Comparison of ENCODE assay signal across 28 cellular contexts in the genomic region with DNA sequence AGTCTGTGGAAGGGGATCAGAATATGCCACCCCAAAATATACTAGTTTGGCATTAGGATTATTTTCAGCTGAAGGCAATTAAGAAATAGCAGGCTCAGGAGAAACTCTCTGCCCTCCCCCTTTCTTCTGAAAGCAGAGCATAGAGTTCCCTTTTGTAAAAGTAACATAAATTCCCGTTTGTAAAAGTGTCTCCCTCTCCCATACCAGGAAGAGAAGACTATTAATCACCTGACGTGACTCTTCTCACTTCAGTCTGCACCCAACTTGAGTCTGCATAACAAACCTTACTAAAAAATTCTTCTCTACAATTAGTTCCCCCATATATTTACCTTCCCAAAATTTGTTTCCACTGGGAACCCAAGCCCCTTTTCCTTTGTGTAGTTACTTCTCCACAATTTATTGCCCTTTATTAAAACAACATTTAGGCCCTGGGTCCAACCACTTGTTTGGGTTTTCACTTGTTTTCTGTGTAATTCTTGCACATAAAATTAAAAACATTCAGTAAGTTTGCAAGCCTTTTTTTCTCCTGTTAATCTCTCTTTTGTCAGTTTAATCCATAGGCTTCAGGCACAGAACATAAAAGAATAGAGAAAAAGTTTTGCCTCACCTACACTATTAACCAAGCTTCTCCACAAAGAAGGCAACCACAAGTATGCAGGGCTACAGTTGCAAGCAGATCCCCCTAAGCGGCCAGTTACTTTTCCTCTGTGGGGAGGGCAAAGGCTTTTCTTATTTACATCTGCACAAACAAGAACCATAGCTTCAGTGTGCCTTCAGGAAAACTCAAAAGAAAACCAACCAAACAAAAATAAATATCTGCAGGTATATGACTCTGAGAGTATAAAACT.
DNase-seq lines count a peak whose midpoint lies in the region; ATAC-seq and TF ChIP-seq lines count a peak whose summit lies in the region.
"Had no signal": no experiment of that assay in that cellular context is flagged by ENCODE, and none has a peak within 500 bp of the region (broad histone marks: within the 10 kb centered on the region; RNA-seq: fewer than 3 reads in every experiment).

No MANE protein-coding gene starts in this region.

- H3K4me1 ChIP-seq in muscle layer of colon (ENCODE audit: insufficient read depth, low read length): peaks cover 9% of the 10 kb centered on the region
- H3K4me1 ChIP-seq: right atrium auricular region, vagina had no signal

- POLR2A ChIA-PET in WTC11 (lab: Charles Lee): no interaction called here

- H3K27me3 Mint-ChIP-seq in WTC11 (ENCODE audit: low read depth) (no peaks in the 10 kb centered on the region; the same call in none of the 2 replicates), T-helper 17 cell (peaks cover 14% of the 10 kb centered on the region)
- H3K27me3 Mint-ChIP-seq: activated B cell treated with CpG ODN at 0.5 μM for 24 hours had no signal

- H3K36me3 Mint-ChIP-seq in WTC11 (no peaks in the 10 kb centered on the region), T-helper 17 cell (ENCODE audit: low read depth) (no peaks in the 10 kb centered on the region)
- H3K36me3 Mint-ChIP-seq: activated CD8-positive, alpha-beta memory T cell treated with anti-CD3 and anti-CD28 coated beads, Interleukin-2, amount 10 ng/mL, durations not matched to agents 7 days and 5 days; CD8-positive, alpha-beta memory T cell; naive thymus-derived CD4-positive, alpha-beta T cell had no signal

- intact Hi-C loops in left cardiac atrium (cut with DNase I): no loop called here

- peak; percentile 49 for DNase-seq in CD1c-positive myeloid dendritic cell (ENCODE audit: extremely low spot score)
- DNase-seq in WTC11 (ENCODE audit: low spot score): no peak
- no peak for DNase-seq in substantia nigra (lab: John Stamatoyannopoulos, UW)
- DNase-seq in T-helper 17 cell: no peak
- DNase-seq in NCI-H1694 treated with DMSO at 0.1 percent for 48 hours (lab: John Stamatoyannopoulos, UW): no peak
- no peak for DNase-seq in left cardiac atrium
- DNase-seq: activated B cell treated with CpG ODN at 0.5 μM for 24 hours; activated CD8-positive, alpha-beta memory T cell treated with anti-CD3 and anti-CD28 coated beads, Interleukin-2, amount 10 ng/mL, durations not matched to agents 7 days and 5 days; activated naive CD4-positive, alpha-beta T cell treated with Interleukin-2 at 50 U/mL for 16 hours; activated T-cell treated with anti-CD3 and anti-CD28 coated beads, Interleukin-2, amount 50 U/mL, for 48 hours; CD8-positive, alpha-beta memory T cell; DMS153; GM23248; HFFc6; left lung; naive thymus-derived CD4-positive, alpha-beta T cell; NCI-H1048; NCI-H187 treated with DMSO at 0.1 percent for 48 hours; NCI-H526; ovary; Peyer's patch; SHP77 treated with DMSO at 0.1 percent for 48 hours; stimulated activated CD4-positive, alpha-beta T cell treated with anti-CD3 and anti-CD28 coated beads, Interleukin-2, amount 100 ng/mL, for 48 hours had no signal

- H3K36me3 ChIP-seq in muscle layer of colon (ENCODE audit: insufficient read depth, low read length): no peaks in the 10 kb centered on the region
- H3K36me3 ChIP-seq: left lung, ovary, Peyer's patch, right atrium auricular region, vagina had no signal

- no peak overlapping the region for H3K4me3 ChIP-seq in muscle layer of colon (ENCODE audit: low read depth in 1 of 2, low read length in 2 of 2)
- H3K4me3 ChIP-seq: GM23248, hepatocyte, left lung, ovary, Peyer's patch, right atrium auricular region, vagina had no signal

- H3K4me1 Mint-ChIP-seq in WTC11 (peaks cover 18% of the 10 kb centered on the region), T-helper 17 cell (peaks cover 3% of the 10 kb centered on the region)
- H3K4me1 Mint-ChIP-seq: activated CD8-positive, alpha-beta memory T cell treated with anti-CD3 and anti-CD28 coated beads, Interleukin-2, amount 10 ng/mL, durations not matched to agents 7 days and 5 days had no signal

- H3K9me3 ChIP-seq in muscle layer of colon (ENCODE audit: low read length) (no peaks in the 10 kb centered on the region), T-helper 17 cell (ENCODE audit: control insufficient read depth, low read length, poor library complexity, severe bottlenecking) (no peaks in the 10 kb centered on the region)
- H3K9me3 ChIP-seq: left lung, ovary, Peyer's patch, right atrium auricular region, vagina had no signal

- H3K27me3 ChIP-seq in muscle layer of colon (ENCODE audit: control insufficient read depth in 1 of 2, insufficient read depth in 2 of 2, low read length in 2 of 2): no peaks in the 10 kb centered on the region
- H3K27me3 ChIP-seq: hepatocyte, left lung, ovary, Peyer's patch, right atrium auricular region, vagina had no signal

- ATAC-seq in WTC11: no peak; the same call in 1 of the 2 replicates
- ATAC-seq in T-helper 17 cell: no peak
- no peak for ATAC-seq in GM19324 (IDR thresholded peaks at IDR 0.05; ENCODE audit: low FRiP score, unreplicated experiment)
- ATAC-seq in left cardiac atrium: no peak
- ATAC-seq: activated CD8-positive, alpha-beta memory T cell treated with anti-CD3 and anti-CD28 coated beads, Interleukin-2, amount 10 ng/mL, durations not matched to agents 7 days and 5 days; left lung; naive thymus-derived CD4-positive, alpha-beta T cell had no signal

- H3K27ac ChIP-seq in muscle layer of colon (ENCODE audit: low read depth, low read length) (peak overlapping the region; percentile 7), substantia nigra (ENCODE audit: low read depth, low read length, poor library complexity, severe bottlenecking) (peak overlapping the region; percentile 7)
- H3K27ac ChIP-seq: GM23248, hepatocyte, ovary, right atrium auricular region, vagina had no signal

- no peak for TF ChIP-seq CTCF in WTC11 (IDR thresholded peaks at IDR 0.05)

- CTCF ChIA-PET in WTC11 (lab: Charles Lee): no interaction called here

- H3K9ac ChIP-seq in muscle layer of colon (ENCODE audit: low read length): no peak overlapping the region
- H3K9ac ChIP-seq: GM23248 had no signal

- H3K27ac Mint-ChIP-seq in WTC11: peak overlapping the region; percentile 10; the same call in 1 of the 2 replicates
- no peak overlapping the region for H3K27ac Mint-ChIP-seq in T-helper 17 cell
- H3K27ac Mint-ChIP-seq: activated B cell treated with CpG ODN at 0.5 μM for 24 hours; activated CD8-positive, alpha-beta memory T cell treated with anti-CD3 and anti-CD28 coated beads, Interleukin-2, amount 10 ng/mL, durations not matched to agents 7 days and 5 days; CD8-positive, alpha-beta memory T cell; HFFc6; naive thymus-derived CD4-positive, alpha-beta T cell had no signal

- no peak overlapping the region for H3K4me3 Mint-ChIP-seq in WTC11
- H3K4me3 Mint-ChIP-seq in T-helper 17 cell: no peak overlapping the region
- H3K4me3 Mint-ChIP-seq: activated B cell treated with CpG ODN at 0.5 μM for 24 hours; activated CD8-positive, alpha-beta memory T cell treated with anti-CD3 and anti-CD28 coated beads, Interleukin-2, amount 10 ng/mL, durations not matched to agents 7 days and 5 days; CD8-positive, alpha-beta memory T cell; HFFc6; naive thymus-derived CD4-positive, alpha-beta T cell had no signal

- H3K9me3 Mint-ChIP-seq in WTC11: no peaks in the 10 kb centered on the region
- H3K9me3 Mint-ChIP-seq: activated B cell treated with CpG ODN at 0.5 μM for 24 hours; CD8-positive, alpha-beta memory T cell; HFFc6; naive thymus-derived CD4-positive, alpha-beta T cell had no signal

TF ChIP-seq in WTC11, 78 proteins besides CTCF, POLR2A, EP300 and RAD21 (continues in another document):
- TF ChIP-seq IRF1 (CRISPR knock-in tag; IDR thresholded peaks at IDR 0.05): no peak
- TF ChIP-seq, protein P1, sequence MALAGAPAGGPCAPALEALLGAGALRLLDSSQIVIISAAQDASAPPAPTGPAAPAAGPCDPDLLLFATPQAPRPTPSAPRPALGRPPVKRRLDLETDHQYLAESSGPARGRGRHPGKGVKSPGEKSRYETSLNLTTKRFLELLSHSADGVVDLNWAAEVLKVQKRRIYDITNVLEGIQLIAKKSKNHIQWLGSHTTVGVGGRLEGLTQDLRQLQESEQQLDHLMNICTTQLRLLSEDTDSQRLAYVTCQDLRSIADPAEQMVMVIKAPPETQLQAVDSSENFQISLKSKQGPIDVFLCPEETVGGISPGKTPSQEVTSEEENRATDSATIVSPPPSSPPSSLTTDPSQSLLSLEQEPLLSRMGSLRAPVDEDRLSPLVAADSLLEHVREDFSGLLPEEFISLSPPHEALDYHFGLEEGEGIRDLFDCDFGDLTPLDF (CRISPR knock-in tag; IDR thresholded peaks at IDR 0.05): no peak
- no peak for TF ChIP-seq NR1H2 (CRISPR knock-in tag; IDR thresholded peaks at IDR 0.05)
- no peak for TF ChIP-seq RELA (CRISPR knock-in tag; IDR thresholded peaks at IDR 0.05; ENCODE audit: borderline replicate concordance)
- TF ChIP-seq ZNF317 (CRISPR knock-in tag; IDR thresholded peaks at IDR 0.05; ENCODE audit: borderline replicate concordance, low read depth): no peak
